ENCODE assay signal across 19 cellular contexts in genomic region chr19:50580240-50580639, GRCh38. TPM values are rescaled to one million over a fixed set of nuclear protein-coding genes. Genes with fewer than 3 reads are reported as not detected.
DNase-seq lines count a peak whose midpoint lies in the region; ATAC-seq, FAIRE-seq and TF ChIP-seq lines count a peak whose summit lies in the region.
"Had no signal": no experiment of that assay in that cellular context is flagged by ENCODE, and none has a peak within 500 bp of the region (broad histone marks: within the 10 kb centered on the region; RNA-seq: fewer than 3 reads in every experiment).

No MANE protein-coding gene starts in this region.

- H3K4me3 ChIP-seq in cardiac muscle cell (no peak overlapping the region), K562 (no peak overlapping the region), mesodermal cell (ENCODE audit: extremely low read depth, insufficient read depth, low read length, poor library complexity, severe bottlenecking) (no peak overlapping the region), trophoblast cell (ENCODE audit: low read depth, low read length) (no peak overlapping the region)
- H3K4me3 ChIP-seq: GM23338 had no signal

- ATAC-seq in Right ventricle myocardium inferior, result no peak
- no peak for ATAC-seq in K562
- ATAC-seq: GM23338 had no signal

- H3K23ac ChIP-seq in trophoblast cell (ENCODE audit: low read length), result no peak overlapping the region

- TF ChIP-seq POLR2A in K562 (conservative IDR thresholded peaks at IDR 0.05), result no peak

- H2BK5ac ChIP-seq in trophoblast cell (ENCODE audit: low read depth, low read length, poor library complexity), result no peak overlapping the region

- WGBS in K562 (ENCODE audit: insufficient coverage, low coverage, missing lambda C conversion rate), result 92% methylated on average over 6 of the region's 6 CpGs
- WGBS in mesodermal cell (ENCODE audit: insufficient coverage in 2 of 2), 2 experiments, result 81 to 83% methylated on average over 4 to 6 of the region's 6 CpGs
- no CpG with 5 or more reads among the region's 6 CpGs for WGBS in trophoblast cell (ENCODE audit: extremely low coverage, insufficient coverage, insufficient read length)

- H4K8ac ChIP-seq in trophoblast cell (ENCODE audit: low read depth, low read length), result no peak overlapping the region

- no peaks in the 10 kb centered on the region for H3K27me3 ChIP-seq in cardiac muscle cell
- H3K27me3 ChIP-seq in K562 (ENCODE audit: control insufficient read depth in 2 of 2, insufficient read depth in 2 of 2, low read length in 2 of 2), result no peaks in the 10 kb centered on the region; a peak in 1 of 5 replicates
- H3K27me3 ChIP-seq in trophoblast cell (ENCODE audit: insufficient read depth, low read length), result no peaks in the 10 kb centered on the region

- H3K79me1 ChIP-seq in trophoblast cell (ENCODE audit: low read length), result peaks cover 2% of the 10 kb centered on the region

- intact Hi-C loops in Right ventricle myocardium inferior (cut with DNase I) (no loop called here), K562 (cut with micrococcal nuclease) (no loop called here), head of caudate nucleus (cut with DNase I) (no loop called here), posterior vena cava (cut with DNase I) (no loop called here)

- H3K14ac ChIP-seq in trophoblast cell (ENCODE audit: low read length), result no peak overlapping the region

- no peaks in the 10 kb centered on the region for H3K36me3 ChIP-seq in cardiac muscle cell
- no peaks in the 10 kb centered on the region for H3K36me3 ChIP-seq in K562 (ENCODE audit: control insufficient read depth, insufficient read depth, low read length)
- H3K36me3 ChIP-seq in mesodermal cell (ENCODE audit: control insufficient read depth, insufficient read depth, low read length), result no peaks in the 10 kb centered on the region
- H3K36me3 ChIP-seq in trophoblast cell (ENCODE audit: control insufficient read depth in 1 of 2, insufficient read depth in 2 of 2, low read length in 2 of 2), result no peaks in the 10 kb centered on the region

- peaks cover 13% of the 10 kb centered on the region for H3K4me1 ChIP-seq in cardiac muscle cell (ENCODE audit: low read depth)
- H3K4me1 ChIP-seq in K562 (replicated peaks in 1 of 2; ENCODE audit: control insufficient read depth in 2 of 2, insufficient read depth in 2 of 2, low read length in 2 of 2), result peaks cover 12 to 17% of the 10 kb centered on the region in 2 experiments; a peak in 4 of 5 replicates
- no peaks in the 10 kb centered on the region for H3K4me1 ChIP-seq in mesodermal cell (ENCODE audit: control insufficient read depth, insufficient read depth, low read length, poor library complexity, severe bottlenecking)
- H3K4me1 ChIP-seq in trophoblast cell (ENCODE audit: control insufficient read depth in 1 of 2, insufficient read depth in 2 of 2, low read length in 2 of 2), result peaks cover 3 to 7% of the 10 kb centered on the region in 2 experiments

- H3K4me2 ChIP-seq in K562 (ENCODE audit: insufficient read depth, low read length) (no peak overlapping the region), trophoblast cell (ENCODE audit: low read length) (no peak overlapping the region)
- H3K4me2 ChIP-seq: GM23338 had no signal

- TF ChIP-seq EP300 in K562 (IDR thresholded peaks at IDR 0.05; ENCODE audit: low read length), result no peak

- peak overlapping the region; percentile 1 for H4K91ac ChIP-seq in trophoblast cell (ENCODE audit: low read depth, low read length)

- H3K27ac ChIP-seq in cardiac muscle cell, result peak overlapping the region; percentile 95
- no peak overlapping the region for H3K27ac ChIP-seq in K562 (ENCODE audit: extremely low read depth, low read depth, low read length)
- H3K27ac ChIP-seq in mesodermal cell (ENCODE audit: low read depth, low read length, severe bottlenecking), result peak overlapping the region; percentile 81
- peak overlapping the region; percentile 1 for H3K27ac ChIP-seq in trophoblast cell (ENCODE audit: low read depth, low read length)

- no peak for FAIRE-seq in K562 (lab: Jason Lieb, UNC)
- FAIRE-seq: GM12891, GM18507 had no signal

- BruUV-seq in K562 (replicated peaks; lab: Mats Ljungman, UMichigan), result no TSS peak

- H2BK12ac ChIP-seq in trophoblast cell (ENCODE audit: low read length), result no peak overlapping the region

- H3K79me2 ChIP-seq in K562 (ENCODE audit: control insufficient read depth, insufficient read depth, low read length), result no peaks in the 10 kb centered on the region
- no peaks in the 10 kb centered on the region for H3K79me2 ChIP-seq in trophoblast cell (ENCODE audit: control insufficient read depth, insufficient read depth, low read length, poor library complexity)

- DNase-seq in cardiac muscle cell (ENCODE audit: low read depth in 1 of 2, low spot score in 1 of 2) (no peak), Right ventricle myocardium inferior (ENCODE audit: missing footprints) (no peak), K562 (ENCODE audit: extremely low read depth in 1 of 4, low spot score in 3 of 4) (no peak), trophoblast cell (no peak), head of caudate nucleus (no peak), NCI-H1092 treated with DMSO at 0.1 percent for 48 hours (lab: John Stamatoyannopoulos, UW) (no peak), posterior vena cava (ENCODE audit: low spot score) (no peak)
- DNase-seq: C1 segment of cervical spinal cord; Calu3; CD4-positive, alpha-beta memory T cell; COR-L47; DMS53; GF-D8; H7; HCEC 1CT had no signal

- no peaks in the 10 kb centered on the region for H3K9me1 ChIP-seq in K562 (ENCODE audit: control insufficient read depth, insufficient read depth, low read length)

- no peak overlapping the region for H3K4ac ChIP-seq in trophoblast cell (ENCODE audit: low read depth, low read length)

- no peak overlapping the region for H3K18ac ChIP-seq in trophoblast cell (ENCODE audit: low read length)

- no peaks in the 10 kb centered on the region for H4K20me1 ChIP-seq in K562 (replicated peaks; ENCODE audit: control insufficient read depth, insufficient read depth, low read length)

- no peak for TF ChIP-seq RAD21 in K562 (CRISPR knock-in tag; conservative IDR thresholded peaks at IDR 0.05 in 1 of 2, IDR thresholded peaks at IDR 0.05 in 1 of 2)

- H4K12ac ChIP-seq in trophoblast cell (ENCODE audit: low read depth, low read length), result no peak overlapping the region

- CTCF ChIA-PET in K562 (lab: Yijun Ruan, JAX; ENCODE audit: low intra/inter-chr PET ratio), result no interaction called here

- no peak overlapping the region for H2AFZ ChIP-seq in K562 (ENCODE audit: low read depth, low read length)
- H2AFZ ChIP-seq in trophoblast cell (ENCODE audit: insufficient read depth, low read length, poor library complexity), result no peak overlapping the region
- H2AFZ ChIP-seq: GM23338 had no signal

- TF ChIP-seq CTCF in cardiac muscle cell (IDR thresholded peaks at IDR 0.05; ENCODE audit: low read depth, low read length) (no peak), K562 (IDR thresholded peaks at IDR 0.05 in 2 of 3, conservative IDR thresholded peaks at IDR 0.05 in 1 of 3; ENCODE audit: insufficient read depth in 2 of 3, low read depth in 1 of 3, low read length in 3 of 3) (no peak)

- H3K9ac ChIP-seq in K562 (ENCODE audit: insufficient read depth in 1 of 2, low read depth in 2 of 2, low read length in 2 of 2), result no peak overlapping the region
- no peak overlapping the region for H3K9ac ChIP-seq in trophoblast cell (ENCODE audit: low read length)

- peak overlapping the region; percentile 95 for H2BK120ac ChIP-seq in trophoblast cell (ENCODE audit: insufficient read depth, low read length, poor library complexity)

- no peak overlapping the region for H2AK5ac ChIP-seq in trophoblast cell (ENCODE audit: low read length)

- H3K9me3 ChIP-seq in cardiac muscle cell (ENCODE audit: low read depth), result no peaks in the 10 kb centered on the region
- no peaks in the 10 kb centered on the region for H3K9me3 ChIP-seq in K562 (replicated peaks; ENCODE audit: control insufficient read depth, insufficient read depth, low read depth, low read length)
- H3K9me3 ChIP-seq in mesodermal cell (ENCODE audit: control insufficient read depth, low read length), result peaks cover 9% of the 10 kb centered on the region
- H3K9me3 ChIP-seq in trophoblast cell (ENCODE audit: insufficient read depth, low read depth, low read length), result peaks cover 4% of the 10 kb centered on the region

- POLR2A ChIA-PET in K562 (lab: Yijun Ruan, JAX), result no interaction called here

- in situ Hi-C loops in K562 (cut with MboI), result no loop called here

RNA-seq across cellular contexts. Expression of gene LRRC4B, which starts 12.0 kb away (rescaled TPM):
- 38.7 and 56.4 TPM in 2 replicates for total RNA-seq in cardiac muscle cell
- 5.8 and 6.2 TPM in 2 replicates for polyA plus RNA-seq in cardiac muscle cell
- total RNA-seq in Right ventricle myocardium inferior, result 0.92 TPM
- total RNA-seq in K562 (2011; cell fraction: chromatin; rRNA removed; ENCODE audit: low replicate concordance), result 1.8 and 10.9 TPM in 2 replicates
- total RNA-seq in K562 (2011; cell fraction: nucleolus; rRNA removed), result 7.1 and 16.3 TPM in 2 replicates
- 5.1 and 6.8 TPM in 2 replicates for total RNA-seq in K562 (2011; cell fraction: nucleoplasm; rRNA removed)
- total RNA-seq in K562 (2014; rRNA removed), result 2.9 TPM in 2 replicates
- total RNA-seq in K562 (2014; rRNA removed; fragmentation: Illumina TruSeq; extraction: Trizol), result 0.10 and 0.18 TPM in 2 replicates
- 1.1 TPM in 2 replicates for total RNA-seq in K562 (2015; rRNA removed; fragmentation: Illumina TruSeq; extraction: Trizol)
- total RNA-seq in K562 (2021), result 9.5 and 9.6 TPM in 2 replicates
- polyA plus RNA-seq in K562 (2011; rRNA removed), result 3.0 and 4.0 TPM in 2 replicates
- 3.9 and 17.2 TPM in 2 replicates for polyA plus RNA-seq in K562 (2011; cell fraction: cytosol; rRNA removed)
- polyA plus RNA-seq in K562 (2011; cell fraction: nucleus; rRNA removed), result 2.5 and 6.6 TPM in 2 replicates
- polyA plus RNA-seq in K562 (2012), result 4.6 and 8.7 TPM in 2 replicates
- 0.21 and 2.7 TPM in 2 replicates for polyA plus RNA-seq in K562 (2014; fragmentation: Illumina TruSeq; extraction: Trizol)
- polyA plus RNA-seq in K562 (2014; fragmentation: Nextera tagmentation; extraction: Ambion mirVana), result not detected
- 2.0 and 3.1 TPM in 2 replicates for polyA plus RNA-seq in K562 (2014; rRNA removed)
- 1.5 and 2.8 TPM in 2 replicates for polyA minus RNA-seq in K562 (2011; rRNA and poly(A)+ RNA removed)
- 15.2 and 16.2 TPM in 2 replicates for polyA minus RNA-seq in K562 (2011; cell fraction: cytosol; rRNA and poly(A)+ RNA removed)
- 1.9 and 2.2 TPM in 2 replicates for polyA minus RNA-seq in K562 (2011; cell fraction: nucleus; rRNA and poly(A)+ RNA removed)
- polyA plus RNA-seq in mesodermal cell (2013, experiment 1 of 2), result 35.5 TPM
- 21.6 TPM for polyA plus RNA-seq in mesodermal cell (2013, experiment 2 of 2)
- polyA plus RNA-seq in trophoblast cell (2013), result 1.3 and 1.5 TPM in 2 replicates
- 10 to 100 TPM; 10.3 to 14.2 TPM for total RNA-seq in posterior vena cava
- total RNA-seq: Calu3; CD4-positive, alpha-beta memory T cell had no signal

RNA-seq across cellular contexts. Expression of gene SYT3, which starts 59.4 kb away (rescaled TPM):
- total RNA-seq in cardiac muscle cell (1.9 and 4.7 TPM in 2 replicates), Right ventricle myocardium inferior (0.27 TPM), K562 (2014; rRNA removed) (1.1 and 1.6 TPM in 2 replicates), K562 (2014; rRNA removed; fragmentation: Illumina TruSeq; extraction: Trizol) (0.36 and 0.51 TPM in 2 replicates), K562 (2015; rRNA removed; fragmentation: Illumina TruSeq; extraction: Trizol) (0.40 and 0.41 TPM in 2 replicates), K562 (2021) (1.7 and 2.0 TPM in 2 replicates), posterior vena cava (under 1 TPM in 1 of 2 donors, not detected in 1; 0.74 TPM)
- polyA plus RNA-seq in cardiac muscle cell (2.1 and 4.3 TPM in 2 replicates), K562 (2011; rRNA removed) (0.35 and 0.40 TPM in 2 replicates), K562 (2014; fragmentation: Illumina TruSeq; extraction: Trizol) (0.54 and 1.2 TPM in 2 replicates), K562 (2014; fragmentation: Nextera tagmentation; extraction: Ambion mirVana) (not detected), K562 (2014; rRNA removed) (0.38 and 0.85 TPM in 2 replicates)
- total RNA-seq in K562 (2011; cell fraction: chromatin; rRNA removed; ENCODE audit: low replicate concordance), result 1.5 and 2.4 TPM in 2 replicates
- total RNA-seq in K562 (2011; cell fraction: nucleolus; rRNA removed), result 1.6 and 2.0 TPM in 2 replicates
- total RNA-seq in K562 (2011; cell fraction: nucleoplasm; rRNA removed), result 1.5 and 3.9 TPM in 2 replicates
- polyA plus RNA-seq in K562 (2011; cell fraction: cytosol; rRNA removed), result 0.28 and 1.0 TPM in 2 replicates
- polyA plus RNA-seq in K562 (2011; cell fraction: nucleus; rRNA removed), result 1.5 and 2.9 TPM in 2 replicates
- polyA plus RNA-seq in K562 (2012), result 1.6 and 3.0 TPM in 2 replicates
- polyA minus RNA-seq in K562 (2011; rRNA and poly(A)+ RNA removed), result 0.12 and 0.84 TPM in 2 replicates
- 0.38 TPM in 1 of 2 replicates, not detected in the other for polyA minus RNA-seq in K562 (2011; cell fraction: cytosol; rRNA and poly(A)+ RNA removed)
- polyA minus RNA-seq in K562 (2011; cell fraction: nucleus; rRNA and poly(A)+ RNA removed), result 0.44 and 0.67 TPM in 2 replicates
- polyA plus RNA-seq in mesodermal cell (2013, experiment 1 of 2), result 1.1 TPM
- polyA plus RNA-seq in mesodermal cell (2013, experiment 2 of 2), result 0.61 TPM
- 0.25 and 0.32 TPM in 2 replicates for polyA plus RNA-seq in trophoblast cell (2013)
- total RNA-seq: Calu3; CD4-positive, alpha-beta memory T cell had no signal
